ENCODE assay signal across 18 cellular contexts in the genomic region with DNA sequence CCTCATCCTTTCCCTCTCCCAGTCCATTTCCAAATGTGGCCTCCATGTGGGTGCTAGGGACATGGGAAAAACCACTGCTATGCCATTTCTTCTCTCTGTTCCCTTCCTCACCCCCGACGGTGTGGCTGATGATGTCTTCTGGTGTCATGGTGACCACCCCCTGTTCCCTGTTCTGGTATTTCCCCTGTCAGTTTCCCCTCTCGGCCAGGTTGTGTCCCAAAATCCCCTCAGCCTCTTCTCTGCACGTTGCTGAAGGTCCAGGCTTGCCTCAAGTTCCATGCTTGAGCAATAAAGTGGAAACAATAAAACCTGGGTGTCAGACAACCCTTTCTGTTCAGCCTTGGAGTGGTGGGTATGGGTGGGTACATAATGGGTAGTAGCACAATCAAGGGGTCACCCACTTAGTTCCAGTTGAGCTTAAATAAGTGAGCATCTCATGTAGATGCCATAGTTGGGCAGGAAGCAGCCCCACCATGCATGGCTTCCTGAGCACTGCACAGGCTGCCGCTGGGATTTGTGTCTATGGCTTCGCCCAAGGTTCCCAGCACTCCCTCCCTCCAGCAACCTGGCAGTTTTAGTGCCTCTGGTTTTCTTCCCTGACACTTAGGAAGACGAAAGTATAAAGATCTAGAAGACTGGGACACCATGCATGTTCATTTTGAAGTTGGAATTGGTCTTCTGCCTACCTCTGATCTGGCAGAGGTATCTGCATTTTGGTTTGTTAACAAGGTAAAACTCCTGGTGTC. TPM values are rescaled to one million over a fixed set of nuclear protein-coding genes. Genes with fewer than 3 reads are reported as not detected.
DNase-seq lines count a peak whose midpoint lies in the region; ATAC-seq and TF ChIP-seq lines count a peak whose summit lies in the region.
"Had no signal": no experiment of that assay in that cellular context is flagged by ENCODE, and none has a peak within 500 bp of the region (broad histone marks: within the 10 kb centered on the region; RNA-seq: fewer than 3 reads in every experiment).

No MANE protein-coding gene starts in this region.

- RAD21 ChIA-PET in HCT116 (lab: Charles Lee; ENCODE audit: low non-redundant PET in 1 of 2, low total read pairs in 2 of 2, uncharacterized antibody in 2 of 2, unreplicated experiment in 2 of 2): no interaction called here

- TF ChIP-seq CTCF in GM10248 (IDR thresholded peaks at IDR 0.05; ENCODE audit: control extremely low read depth, extremely low read depth, low read depth, missing control alignments) (no peak), HCT116 (IDR thresholded peaks at IDR 0.05 in 2 of 3, conservative IDR thresholded peaks at IDR 0.05 in 1 of 3; ENCODE audit: borderline replicate concordance in 1 of 3, insufficient read depth in 1 of 3, low read depth in 2 of 3, low read length in 2 of 3) (no peak), dorsolateral prefrontal cortex (IDR thresholded peaks at IDR 0.05 in 54 of 56, conservative IDR thresholded peaks at IDR 0.05 in 2 of 56; ENCODE audit: low read depth in 1 of 56, partially characterized antibody in 56 of 56) (no peak), sigmoid colon (IDR thresholded peaks at IDR 0.05) (no peak)

- H3K36me3 ChIP-seq in HCT116 (ENCODE audit: control insufficient read depth in 1 of 2, insufficient read depth in 2 of 2, low read length in 2 of 2) (peaks cover 63 to 82% of the 10 kb centered on the region in 2 experiments), sigmoid colon (peaks cover 20 to 60% (median 37%) of the 10 kb centered on the region in 4 donors)

- H3K9me2 ChIP-seq in HCT116 (ENCODE audit: insufficient read depth): no peaks in the 10 kb centered on the region

- POLR2A ChIA-PET in GM10248 (lab: Yijun Ruan, JAX) (no interaction called here), HCT116 (lab: Charles Lee) (no interaction called here)

- H3K4me3 ChIP-seq in HCT116 (replicated peaks in 1 of 2; ENCODE audit: low read depth in 1 of 2, low read length in 2 of 2) (no peak overlapping the region), dorsolateral prefrontal cortex (no peak overlapping the region), sigmoid colon (no peak overlapping the region)
- H3K4me3 ChIP-seq: gastrocnemius medialis, thyroid gland had no signal

- CTCF ChIA-PET in GM10248 (lab: Yijun Ruan, JAX): interaction anchor here (2.3 kb wide), 1 partner anchor 11 kb away, joined by 7 read pairs; no protein-coding TSS in a partner anchor
- CTCF ChIA-PET in HCT116 (lab: Charles Lee): no interaction called here

- H3K79me2 ChIP-seq in HCT116 (ENCODE audit: insufficient read depth, low read length): peaks cover 35% of the 10 kb centered on the region; the same call in 1 of the 2 replicates

- BruUV-seq in HCT116 (replicated peaks; lab: Mats Ljungman, UMichigan): TSS peak; percentile 39

- 0 out of 2 replicates have a peak, but pooled peaks cover 5% of the 10 kb centered on the region for H4K20me1 ChIP-seq in HCT116 (ENCODE audit: insufficient read depth)

- H3K4me2 ChIP-seq in HCT116 (ENCODE audit: low read length): no peak overlapping the region

- H3K9me3 ChIP-seq in HCT116 (ENCODE audit: control insufficient read depth in 1 of 2, insufficient read depth in 1 of 2, low read depth in 1 of 2, low read length in 2 of 2) (no peaks in the 10 kb centered on the region), sigmoid colon (no peaks in the 10 kb centered on the region)
- H3K9me3 ChIP-seq: gastrocnemius medialis, thyroid gland had no signal

- 74 to 80% methylated on average over 7 of the region's 7 CpGs for WGBS in sigmoid colon, 2 donors

- H3K4me1 ChIP-seq in HCT116 (ENCODE audit: control insufficient read depth in 1 of 2, insufficient read depth in 2 of 2, low read length in 2 of 2): no peaks in the 10 kb centered on the region
- peaks cover 0 to 33% (median 22%) of the 10 kb centered on the region in 4 donors for H3K4me1 ChIP-seq in sigmoid colon

- no peak overlapping the region for H3K27ac ChIP-seq in HCT116 (ENCODE audit: low read depth, low read length)
- H3K27ac ChIP-seq in dorsolateral prefrontal cortex: peak overlapping the region in 35 of 59 donors; percentile 2 to 70 (median 43)
- peak overlapping the region; percentile 24 to 47 (median 43) for H3K27ac ChIP-seq in sigmoid colon

- intact Hi-C loops in HCT116 (cut with micrococcal nuclease): no loop called here
- intact Hi-C loops in dorsolateral prefrontal cortex (cut with DNase I): no loop called here
- intact Hi-C loops in sigmoid colon (cut with DNase I): no loop called here

- peak; percentile 39 for DNase-seq in GM10248 (ENCODE audit: extremely low spot score)
- no peak for DNase-seq in HCT116 (ENCODE audit: low read depth, low spot score)
- no peak for DNase-seq in dorsolateral prefrontal cortex
- DNase-seq in sigmoid colon: no peak
- DNase-seq in HUDEP-2 (lab: John Stamatoyannopoulos, UW; ENCODE audit: unreplicated experiment in 76 of 76): no peak
- DNase-seq in NCI-H226: no peak
- DNase-seq: activated CD4-positive, alpha-beta T cell treated with anti-CD3 and anti-CD28 coated beads, Interleukin-2, amount 50 U/mL, for 48 hours; CD8-positive, alpha-beta memory T cell; GOT3; islet precursor cell; NCI-H1092; NK-92 treated with Interleukin-12 subunit alpha and Interleukin-12 subunit beta, amount 100 ng/mL, for 24 hours; SHP77 treated with DMSO at 0.1 percent for 48 hours; stimulated activated CD4-positive, alpha-beta T cell treated with anti-CD3 and anti-CD28 coated beads, Interleukin-15, amount 100 ng/mL, for 24 hours; T-helper 9 cell had no signal

- H3K27me3 ChIP-seq in HCT116 (ENCODE audit: insufficient read depth, low read length): no peaks in the 10 kb centered on the region
- H3K27me3 ChIP-seq in dorsolateral prefrontal cortex: no peaks in the 10 kb centered on the region
- H3K27me3 ChIP-seq in sigmoid colon: no peaks in the 10 kb centered on the region
- H3K27me3 ChIP-seq: gastrocnemius medialis, thyroid gland had no signal

- no peak overlapping the region for H3K9ac ChIP-seq in HCT116 (ENCODE audit: low read length)

- TF ChIP-seq POLR2A in HCT116 (IDR thresholded peaks at IDR 0.05; ENCODE audit: borderline replicate concordance, extremely low read depth, insufficient read depth, insufficient read length): no peak
- TF ChIP-seq POLR2A in sigmoid colon (IDR thresholded peaks at IDR 0.05): no peak

- no peak overlapping the region for H2AFZ ChIP-seq in HCT116 (ENCODE audit: low read depth, low read length, poor library complexity, severe bottlenecking)

- ATAC-seq in HCT116 (no peak), GM21825 (IDR thresholded peaks at IDR 0.05; ENCODE audit: unreplicated experiment) (no peak)
- ATAC-seq: gastrocnemius medialis had no signal

- TF ChIP-seq RAD21 in HCT116 (IDR thresholded peaks at IDR 0.05; ENCODE audit: low read depth): no peak

- no peak for TF ChIP-seq EP300 in sigmoid colon (IDR thresholded peaks at IDR 0.05)

TF ChIP-seq in HCT116, 20 proteins besides CTCF, POLR2A, EP300 and RAD21 (continues in another document):
- TF ChIP-seq, protein P1, sequence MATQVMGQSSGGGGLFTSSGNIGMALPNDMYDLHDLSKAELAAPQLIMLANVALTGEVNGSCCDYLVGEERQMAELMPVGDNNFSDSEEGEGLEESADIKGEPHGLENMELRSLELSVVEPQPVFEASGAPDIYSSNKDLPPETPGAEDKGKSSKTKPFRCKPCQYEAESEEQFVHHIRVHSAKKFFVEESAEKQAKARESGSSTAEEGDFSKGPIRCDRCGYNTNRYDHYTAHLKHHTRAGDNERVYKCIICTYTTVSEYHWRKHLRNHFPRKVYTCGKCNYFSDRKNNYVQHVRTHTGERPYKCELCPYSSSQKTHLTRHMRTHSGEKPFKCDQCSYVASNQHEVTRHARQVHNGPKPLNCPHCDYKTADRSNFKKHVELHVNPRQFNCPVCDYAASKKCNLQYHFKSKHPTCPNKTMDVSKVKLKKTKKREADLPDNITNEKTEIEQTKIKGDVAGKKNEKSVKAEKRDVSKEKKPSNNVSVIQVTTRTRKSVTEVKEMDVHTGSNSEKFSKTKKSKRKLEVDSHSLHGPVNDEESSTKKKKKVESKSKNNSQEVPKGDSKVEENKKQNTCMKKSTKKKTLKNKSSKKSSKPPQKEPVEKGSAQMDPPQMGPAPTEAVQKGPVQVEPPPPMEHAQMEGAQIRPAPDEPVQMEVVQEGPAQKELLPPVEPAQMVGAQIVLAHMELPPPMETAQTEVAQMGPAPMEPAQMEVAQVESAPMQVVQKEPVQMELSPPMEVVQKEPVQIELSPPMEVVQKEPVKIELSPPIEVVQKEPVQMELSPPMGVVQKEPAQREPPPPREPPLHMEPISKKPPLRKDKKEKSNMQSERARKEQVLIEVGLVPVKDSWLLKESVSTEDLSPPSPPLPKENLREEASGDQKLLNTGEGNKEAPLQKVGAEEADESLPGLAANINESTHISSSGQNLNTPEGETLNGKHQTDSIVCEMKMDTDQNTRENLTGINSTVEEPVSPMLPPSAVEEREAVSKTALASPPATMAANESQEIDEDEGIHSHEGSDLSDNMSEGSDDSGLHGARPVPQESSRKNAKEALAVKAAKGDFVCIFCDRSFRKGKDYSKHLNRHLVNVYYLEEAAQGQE (IDR thresholded peaks at IDR 0.05; ENCODE audit: low read depth): no peak

RNA-seq across cellular contexts. Expression of a gene that starts 8.7 kb away (rescaled TPM):
- total RNA-seq in HCT116 (2021; ENCODE audit: unreplicated experiment) (24.6 TPM), dorsolateral prefrontal cortex (10 to 100 TPM; 22.7 to 59.1 (median 39.9) TPM), sigmoid colon (10 to 100 TPM; 20.6 to 31.9 (median 25.6) TPM)
- 25.9 and 27.9 TPM in 2 replicates for polyA plus RNA-seq in HCT116 (2012)
- polyA plus RNA-seq in sigmoid colon: 10 to 100 TPM; 11.6 to 31.4 (median 25.2) TPM

RNA-seq across cellular contexts. Expression of a gene that starts 9.0 kb away (rescaled TPM):
- total RNA-seq in HCT116 (2021; ENCODE audit: unreplicated experiment) (178 TPM), dorsolateral prefrontal cortex (100 to 1,000 TPM in 115 of 120 experiments, 10 to 100 TPM in 5; 73.3 to 450 (median 131) TPM), sigmoid colon (10 to 100 TPM; 21.3 to 33.7 (median 23.5) TPM)
- 92.9 and 116 TPM in 2 replicates for polyA plus RNA-seq in HCT116 (2012)
- 10 to 100 TPM; 33.6 to 44.5 (median 42.3) TPM for polyA plus RNA-seq in sigmoid colon

RNA-seq across cellular contexts. Expression of a gene that starts 31.0 kb away (rescaled TPM):
- total RNA-seq in HCT116 (2021; ENCODE audit: unreplicated experiment): not detected
- polyA plus RNA-seq in HCT116 (2012): 0.55 and 0.64 TPM in 2 replicates
- total RNA-seq in dorsolateral prefrontal cortex: 10 to 100 TPM in 99 of 120 experiments, 1 to 10 TPM in 21; 4.7 to 38.0 (median 14.5) TPM
- total RNA-seq in sigmoid colon: 1 to 10 TPM in 3 of 4 donors, under 1 TPM in 1; 0.33 to 10.0 (median 1.9) TPM
- polyA plus RNA-seq in sigmoid colon: 1 to 10 TPM in 1 of 3 donors, under 1 TPM in 1, not detected in 1; 0.60 to 1.5 TPM
- total RNA-seq: CD8-positive, alpha-beta memory T cell had no signal

RNA-seq across cellular contexts. Expression of a gene that starts 53.0 kb away (rescaled TPM):
- not detected for total RNA-seq in HCT116 (2021; ENCODE audit: unreplicated experiment)
- polyA plus RNA-seq in HCT116 (2012): 0.51 and 0.53 TPM in 2 replicates
- not detected for total RNA-seq in dorsolateral prefrontal cortex
- total RNA-seq in sigmoid colon: not detected
- not detected for polyA plus RNA-seq in sigmoid colon
- total RNA-seq: CD8-positive, alpha-beta memory T cell; thyroid gland had no signal
- polyA plus RNA-seq: CD8-positive, alpha-beta memory T cell had no signal
